In genomic region chr20:54219751-54220426, GRCh38 we compare ENCODE assay signal across 8 cellular contexts. TPM values are rescaled to one million over a fixed set of nuclear protein-coding genes. Genes with fewer than 3 reads are reported as not detected.
DNase-seq lines count a peak whose midpoint lies in the region; TF ChIP-seq lines count a peak whose summit lies in the region.

No MANE protein-coding gene starts in this region.

- peaks cover 39% of the 10 kb centered on the region for H3K36me3 Mint-ChIP-seq in endodermal cell (ENCODE audit: low read depth)

- in situ Hi-C loops in KBM-7 (cut with MboI; ENCODE audit: low pct_unique_long_range_greater_than_20kb, low sequenced_read_pairs) = loop anchor here (25.0 kb wide), 1 partner anchor 417 kb away; no protein-coding TSS in a partner anchor

- H3K4me3 Mint-ChIP-seq in endodermal cell = no peak overlapping the region

- no peaks in the 10 kb centered on the region for H3K27me3 Mint-ChIP-seq in endodermal cell (ENCODE audit: insufficient read depth)

- H3K27ac Mint-ChIP-seq in endodermal cell = no peak overlapping the region

- no peaks in the 10 kb centered on the region for H3K9me3 Mint-ChIP-seq in endodermal cell

- H3K4me3 ChIP-seq in endodermal cell (ENCODE audit: low read length) (no peak overlapping the region), retinal pigment epithelial cell (ENCODE audit: low read length) (no peak overlapping the region)

- H3K4me1 Mint-ChIP-seq in endodermal cell = peaks cover 38% of the 10 kb centered on the region

- H3K36me3 ChIP-seq in endodermal cell (ENCODE audit: control insufficient read depth, insufficient read depth, low read length) = peaks cover 32% of the 10 kb centered on the region

- H3K9me3 ChIP-seq in endodermal cell (ENCODE audit: control insufficient read depth, low read length) = peaks cover 7% of the 10 kb centered on the region

- no peak overlapping the region for H3K9ac ChIP-seq in endodermal cell (ENCODE audit: extremely low read depth, low read length, poor library complexity, severe bottlenecking)

- no peaks in the 10 kb centered on the region for H3K27me3 ChIP-seq in endodermal cell (ENCODE audit: control insufficient read depth, insufficient read depth, low read length, poor library complexity, severe bottlenecking)

- peaks cover 8% of the 10 kb centered on the region for H3K4me1 ChIP-seq in endodermal cell (ENCODE audit: control insufficient read depth, insufficient read depth, low read length)

- peak; percentile 78 for TF ChIP-seq CTCF in endodermal cell (conservative IDR thresholded peaks at IDR 0.05)
- peak; percentile 72 for TF ChIP-seq CTCF in retinal pigment epithelial cell (conservative IDR thresholded peaks at IDR 0.05; ENCODE audit: low read depth, low read length)

- H3K27ac ChIP-seq in endodermal cell (ENCODE audit: low read depth, low read length) (no peak overlapping the region), substantia nigra (ENCODE audit: low read depth, low read length, poor library complexity, severe bottlenecking) (no peak overlapping the region)

- peak; percentile 4 to 44 for DNase-seq in NCI-H2081 (lab: John Stamatoyannopoulos, UW)
- no peak for DNase-seq in NCI-H2081 treated with DMSO at 0.1 percent for 48 hours (lab: John Stamatoyannopoulos, UW)
- peak; percentile 26 for DNase-seq in NCI-H345 treated with DMSO at 0.1 percent for 48 hours (lab: John Stamatoyannopoulos, UW; ENCODE audit: unreplicated experiment)
- no peak for DNase-seq in endodermal cell
- DNase-seq in retinal pigment epithelial cell (ENCODE audit: low read depth) = no peak
- DNase-seq in activated CD4-positive, alpha-beta T cell treated with anti-CD3 and anti-CD28 coated beads for 1 hour = no peak
- no peak for DNase-seq in substantia nigra (lab: John Stamatoyannopoulos, UW)
- DNase-seq in KBM-7 = no peak

- WGBS in endodermal cell (ENCODE audit: insufficient coverage in 1 of 2, insufficient read length in 1 of 2), 2 experiments = 87% methylated on average over 5 to 6 of the region's 6 CpGs

RNA-seq across cellular contexts. Expression of gene PFDN4, which starts 12.0 kb away (rescaled TPM):
- 10 to 100 TPM; 72.7 to 89.8 TPM for total RNA-seq in endodermal cell
- polyA plus RNA-seq in endodermal cell (2013, experiment 1 of 2) = 99.5 TPM
- 128 TPM for polyA plus RNA-seq in endodermal cell (2013, experiment 2 of 2)

RNA-seq across cellular contexts. Expression of gene CYP24A1, which starts 46.1 kb away (rescaled TPM):
- under 1 TPM in 1 of 2 donors, not detected in 1; 0.13 TPM for total RNA-seq in endodermal cell
- polyA plus RNA-seq in endodermal cell (2013, experiment 1 of 2) = 0.14 TPM
- polyA plus RNA-seq in endodermal cell (2013, experiment 2 of 2) = 0.29 TPM

Comparison
In these comparisons a context has a peak if more than half of its experiments do, and no peak if none do; other contexts are left out.
1. DNase-seq: peak in NCI-H2081 (2 of 2) and NCI-H345 treated with DMSO at 0.1 percent for 48 hours (single experiment); none in NCI-H2081 treated with DMSO at 0.1 percent for 48 hours (single experiment), endodermal cell (single experiment), retinal pigment epithelial cell (single experiment), activated CD4-positive, alpha-beta T cell treated with anti-CD3 and anti-CD28 coated beads for 1 hour (single experiment), substantia nigra (0 of 49) and KBM-7 (single experiment).